8 cellular contexts compared by ENCODE assay signal in the genomic region with DNA sequence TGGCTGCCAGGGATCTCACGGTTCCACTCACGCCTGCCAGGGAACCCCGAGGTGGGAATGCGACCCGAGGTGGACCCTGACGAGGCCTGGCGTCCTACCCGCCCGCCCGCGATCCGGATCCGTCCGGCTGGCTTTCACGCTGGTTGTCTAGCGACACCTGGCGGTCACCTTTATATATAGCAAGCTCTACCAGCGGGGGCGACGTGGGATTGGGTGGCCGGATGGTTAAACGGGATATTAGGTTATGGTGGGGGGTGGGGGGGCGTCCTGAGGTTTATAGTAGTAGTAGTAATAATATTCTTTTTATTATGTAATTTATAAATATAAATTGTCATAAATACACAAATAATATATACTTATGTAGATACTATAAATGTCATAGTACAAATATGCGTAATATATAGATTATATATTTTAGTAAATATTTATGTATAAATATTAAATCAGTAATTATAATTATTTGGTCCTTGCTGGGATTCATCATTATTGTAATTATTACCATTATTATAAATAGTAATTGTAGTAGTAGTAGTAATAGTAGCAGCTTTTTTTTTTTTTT.
DNase-seq lines count a peak whose midpoint lies in the region; ATAC-seq and TF ChIP-seq lines count a peak whose summit lies in the region.

No MANE protein-coding gene starts in this region.

- WGBS in stomach, 5 donors = 3 to 4% (median 4%) methylated on average over 19 to 24 of the region's 24 CpGs

- ATAC-seq in GM21390 (IDR thresholded peaks at IDR 0.05; ENCODE audit: unreplicated experiment) = no peak

- DNase-seq in GM06990 (ENCODE audit: extremely low read depth, insufficient read length) (peak; percentile 54), HUDEP-2 (lab: John Stamatoyannopoulos, UW; ENCODE audit: unreplicated experiment in 76 of 76) (peak in 70 of 76 experiments; percentile 9 to 80 (median 57)), SHP77 treated with DMSO at 0.1 percent for 48 hours (lab: John Stamatoyannopoulos, UW) (peak; percentile 24), fibroblast of villous mesenchyme (ENCODE audit: low read depth) (peak; percentile 71), stomach (peak; percentile 83)
- DNase-seq in activated T-helper 9 cell treated with anti-CD3 and anti-CD28 coated beads, Interleukin-2, amount 50 U/mL, for 16 hours (ENCODE audit: low read depth) = peak; percentile 68

- TF ChIP-seq CTCF in GM06990 (IDR thresholded peaks at IDR 0.05; ENCODE audit: insufficient read depth, low read length, poor library complexity, severe bottlenecking) (peak; percentile 80), fibroblast of villous mesenchyme (IDR thresholded peaks at IDR 0.05; ENCODE audit: insufficient read depth, low read depth, low read length) (peak; percentile 74), neutrophil (IDR thresholded peaks at IDR 0.05) (peak; percentile 84), stomach (IDR thresholded peaks at IDR 0.05) (peak in 5 of 7 experiments; percentile 46 to 89 (median 69))

- no peaks in the 10 kb centered on the region for H3K27me3 ChIP-seq in GM06990 (replicated peaks; ENCODE audit: control insufficient read depth, insufficient read depth, low read length)
- peaks cover 86% of the 10 kb centered on the region for H3K27me3 ChIP-seq in neutrophil
- peaks cover 0 to 5% (median 0%) of the 10 kb centered on the region in 3 donors for H3K27me3 ChIP-seq in stomach

- H3K36me3 ChIP-seq in GM06990 (ENCODE audit: control insufficient read depth, insufficient read depth, low read length) (no peaks in the 10 kb centered on the region), neutrophil (no peaks in the 10 kb centered on the region), stomach (no peaks in the 10 kb centered on the region)

- TF ChIP-seq EP300 in stomach (IDR thresholded peaks at IDR 0.05) = no peak

- H3K9me3 ChIP-seq in neutrophil (no peaks in the 10 kb centered on the region), stomach (no peaks in the 10 kb centered on the region)

- no peak overlapping the region for H3K4me3 ChIP-seq in GM06990 (replicated peaks; ENCODE audit: low read depth, low read length)
- H3K4me3 ChIP-seq in fibroblast of villous mesenchyme (ENCODE audit: low read depth, low read length) = no peak overlapping the region
- peak overlapping the region in 1 of 2 experiments; percentile 38 for H3K4me3 ChIP-seq in neutrophil (ENCODE audit: low read depth in 1 of 2, low read length in 1 of 2)
- H3K4me3 ChIP-seq in stomach = peak overlapping the region in 2 of 4 donors; percentile 4 to 32

- H3K4me1 ChIP-seq in neutrophil (ENCODE audit: control insufficient read depth in 1 of 2, insufficient read depth in 1 of 2, low read depth in 1 of 2, low read length in 1 of 2) (peaks cover 13 to 18% of the 10 kb centered on the region in 2 experiments), stomach (peaks cover 0 to 32% (median 23%) of the 10 kb centered on the region in 4 donors)

- intact Hi-C loops in stomach (cut with DNase I; ENCODE audit: low total_unique reads) = no loop called here

- no peak overlapping the region for H3K27ac ChIP-seq in neutrophil
- no peak overlapping the region for H3K27ac ChIP-seq in stomach

- no peak for TF ChIP-seq POLR2A in stomach (IDR thresholded peaks at IDR 0.05)

Comparison
In these comparisons a context has a peak if more than half of its experiments do, and no peak if none do; other contexts are left out.
1. DNase-seq: peak in every context shown above with its lines; median percentile 83 in stomach; 71 in fibroblast of villous mesenchyme; 68 in activated T-helper 9 cell treated with anti-CD3 and anti-CD28 coated beads, Interleukin-2, amount 50 U/mL, for 16 hours; 57 in HUDEP-2; 54 in GM06990; 24 in SHP77 treated with DMSO at 0.1 percent for 48 hours.